Comparison of ENCODE assay signal across 12 cellular contexts in genomic region chr10:91589015-91589655, GRCh38. TPM values are rescaled to one million over a fixed set of nuclear protein-coding genes. Genes with fewer than 3 reads are reported as not detected.
DNase-seq lines count a peak whose midpoint lies in the region; ATAC-seq, FAIRE-seq and TF ChIP-seq lines count a peak whose summit lies in the region.
"Had no signal": no experiment of that assay in that cellular context is flagged by ENCODE, and none has a peak within 500 bp of the region (broad histone marks: within the 10 kb centered on the region; RNA-seq: fewer than 3 reads in every experiment).

No MANE protein-coding gene starts in this region.

- no peaks in the 10 kb centered on the region for H4K20me1 ChIP-seq in K562 (replicated peaks; ENCODE audit: control insufficient read depth, insufficient read depth, low read length)
- H4K20me1 ChIP-seq in smooth muscle cell (ENCODE audit: low read depth), result no peaks in the 10 kb centered on the region

- H3K27ac ChIP-seq in K562 (ENCODE audit: extremely low read depth, low read depth, low read length), result peak overlapping the region; percentile 67
- H3K27ac ChIP-seq in right cardiac atrium (ENCODE audit: low read length), result peak overlapping the region; percentile 96
- peak overlapping the region; percentile 91 for H3K27ac ChIP-seq in smooth muscle cell (ENCODE audit: low read depth)
- no peak overlapping the region for H3K27ac ChIP-seq in mesendoderm (ENCODE audit: low read depth, low read length)

- no peak overlapping the region for H3K18ac ChIP-seq in mesendoderm (ENCODE audit: low read length)

- peaks cover 23 to 59% of the 10 kb centered on the region in 2 experiments for H3K4me1 ChIP-seq in K562 (replicated peaks in 1 of 2; ENCODE audit: control insufficient read depth in 2 of 2, insufficient read depth in 2 of 2, low read length in 2 of 2)
- H3K4me1 ChIP-seq in right cardiac atrium (ENCODE audit: control insufficient read depth, insufficient read depth, low read length), result peaks cover 20% of the 10 kb centered on the region
- peaks cover 10% of the 10 kb centered on the region for H3K4me1 ChIP-seq in smooth muscle cell (ENCODE audit: low read depth)
- H3K4me1 ChIP-seq in mesendoderm (ENCODE audit: control insufficient read depth, low read depth, low read length), result no peaks in the 10 kb centered on the region

- no peak overlapping the region for H2AK5ac ChIP-seq in mesendoderm (ENCODE audit: low read length)

- H3K79me2 ChIP-seq in K562 (ENCODE audit: control insufficient read depth, insufficient read depth, low read length) (no peaks in the 10 kb centered on the region), smooth muscle cell (ENCODE audit: low read depth) (no peaks in the 10 kb centered on the region), mesendoderm (ENCODE audit: control insufficient read depth, insufficient read depth, low read length) (no peaks in the 10 kb centered on the region)

- H2BK5ac ChIP-seq in mesendoderm (ENCODE audit: low read length), result no peak overlapping the region

- no peak overlapping the region for H4K5ac ChIP-seq in mesendoderm (ENCODE audit: low read length)

- H3K79me1 ChIP-seq in mesendoderm (ENCODE audit: low read length), result no peaks in the 10 kb centered on the region

- no peak overlapping the region for H3K56ac ChIP-seq in mesendoderm (ENCODE audit: low read length)

- H4K8ac ChIP-seq in mesendoderm (ENCODE audit: low read depth, low read length), result no peak overlapping the region

- peaks cover 31% of the 10 kb centered on the region for H3F3A ChIP-seq in smooth muscle cell (ENCODE audit: low read depth)

- no peak overlapping the region for H2BK120ac ChIP-seq in mesendoderm (ENCODE audit: low read depth, low read length)

- CTCF ChIA-PET in HEK293T (lab: Yijun Ruan, JAX) (interaction anchor here (0.7 to 1.4 kb wide), 2 partner anchors 37 to 228 kb away, joined by 3 to 8 read pairs; no protein-coding TSS in a partner anchor), K562 (lab: Yijun Ruan, JAX; ENCODE audit: low intra/inter-chr PET ratio) (interaction anchor here (0.7 kb wide), 1 partner anchor 37 kb away, joined by 3 read pairs; no protein-coding TSS in a partner anchor)

- H3K4ac ChIP-seq in mesendoderm (ENCODE audit: low read depth, low read length), result no peak overlapping the region

- BruUV-seq in K562 (replicated peaks; lab: Mats Ljungman, UMichigan), result no TSS peak

- 42% methylated on average over 6 of the region's 6 CpGs for WGBS in K562 (ENCODE audit: insufficient coverage, low coverage, missing lambda C conversion rate)
- 38% methylated on average over 6 of the region's 6 CpGs for WGBS in right cardiac atrium
- WGBS in smooth muscle cell (ENCODE audit: low lambda C conversion rate), result 33% methylated on average over 6 of the region's 6 CpGs
- WGBS in mesendoderm (ENCODE audit: extremely low coverage, insufficient coverage, low lambda C conversion rate), result no CpG with 5 or more reads among the region's 6 CpGs

- no peak for TF ChIP-seq POLR2A in K562 (conservative IDR thresholded peaks at IDR 0.05)

- H3K4me2 ChIP-seq in K562 (ENCODE audit: insufficient read depth, low read length) (peak overlapping the region; percentile 41), smooth muscle cell (peak overlapping the region; percentile 78), mesendoderm (ENCODE audit: low read length) (no peak overlapping the region)

- no peak overlapping the region for H2BK15ac ChIP-seq in mesendoderm (replicated peaks; ENCODE audit: low read depth)

- ATAC-seq in K562 (peak; percentile 15; the same call in 1 of the 3 replicates), right cardiac atrium (peak; percentile 71 to 72), HG03439 (IDR thresholded peaks at IDR 0.05; ENCODE audit: unreplicated experiment) (no peak), GM18511 (IDR thresholded peaks at IDR 0.05; ENCODE audit: unreplicated experiment) (no peak)
- ATAC-seq: activated CD8-positive, alpha-beta T cell treated with anti-CD3 and anti-CD28 coated beads for 36 hours had no signal

- H3K27me3 ChIP-seq in K562 (ENCODE audit: control insufficient read depth in 2 of 2, insufficient read depth in 2 of 2, low read length in 2 of 2), result no peaks in the 10 kb centered on the region
- H3K27me3 ChIP-seq in right cardiac atrium (ENCODE audit: control insufficient read depth, insufficient read depth), result no peaks in the 10 kb centered on the region
- no peaks in the 10 kb centered on the region for H3K27me3 ChIP-seq in smooth muscle cell (ENCODE audit: low read depth)
- H3K27me3 ChIP-seq in mesendoderm (ENCODE audit: insufficient read depth, low read length, poor library complexity), result no peaks in the 10 kb centered on the region

- no peak for TF ChIP-seq EP300 in K562 (IDR thresholded peaks at IDR 0.05; ENCODE audit: low read length)

- intact Hi-C loops in K562 (cut with micrococcal nuclease), result loop anchor here (5.0 kb wide), 1 partner anchor 37 kb away; no protein-coding TSS in a partner anchor
- intact Hi-C loops in right cardiac atrium (cut with DNase I), result loop anchor here in 1 of 4 donors (5.0 kb wide), 1 partner anchor 43 kb away; the partner anchor contains the start of gene PPP1R3C

- POLR2A ChIA-PET in HEK293T (lab: Yijun Ruan, JAX) (interaction anchor here (0.7 to 0.9 kb wide), 2 partner anchors 20 to 1259 kb away, joined by 3 read pairs; no protein-coding TSS in a partner anchor), K562 (lab: Yijun Ruan, JAX) (interaction anchor here (1.0 to 1.3 kb wide), 2 partner anchors 8 to 19 kb away, joined by 3 read pairs; no protein-coding TSS in a partner anchor)

- no peak for TF ChIP-seq RAD21 in K562 (CRISPR knock-in tag; conservative IDR thresholded peaks at IDR 0.05 in 1 of 2, IDR thresholded peaks at IDR 0.05 in 1 of 2)

- FAIRE-seq in K562 (lab: Jason Lieb, UNC), result peak; percentile 60
- FAIRE-seq: bronchial epithelial cell, H1 had no signal

- H3K9me3 ChIP-seq in K562 (replicated peaks; ENCODE audit: control insufficient read depth, insufficient read depth, low read depth, low read length), result no peaks in the 10 kb centered on the region
- no peaks in the 10 kb centered on the region for H3K9me3 ChIP-seq in right cardiac atrium (ENCODE audit: control insufficient read depth, low read length)
- H3K9me3 ChIP-seq in smooth muscle cell (replicated peaks; ENCODE audit: low read depth), result no peaks in the 10 kb centered on the region

- DNase-seq in HEK293T (ENCODE audit: extremely low spot score) (no peak), K562 (ENCODE audit: extremely low read depth in 1 of 4, low spot score in 3 of 4) (no peak), right cardiac atrium (peak; percentile 42 to 69 (median 59)), smooth muscle cell (lab: John Stamatoyannopoulos, UW; ENCODE audit: unreplicated experiment) (no peak), mesendoderm (no peak), midbrain (lab: John Stamatoyannopoulos, UW) (no peak)
- DNase-seq: activated CD8-positive, alpha-beta T cell treated with anti-CD3 and anti-CD28 coated beads for 36 hours; NCI-H2171 had no signal

- H3K9ac ChIP-seq in K562 (ENCODE audit: insufficient read depth in 1 of 2, low read depth in 2 of 2, low read length in 2 of 2) (no peak overlapping the region), smooth muscle cell (ENCODE audit: low read depth) (peak overlapping the region; percentile 41), mesendoderm (ENCODE audit: low read length) (no peak overlapping the region)

- H3K9me1 ChIP-seq in K562 (ENCODE audit: control insufficient read depth, insufficient read depth, low read length), result no peaks in the 10 kb centered on the region

- H3K4me3 ChIP-seq in K562 (no peak overlapping the region), right cardiac atrium (ENCODE audit: low read length) (no peak overlapping the region), smooth muscle cell (no peak overlapping the region), mesendoderm (ENCODE audit: low read length) (no peak overlapping the region)

- H2AFZ ChIP-seq in K562 (ENCODE audit: low read depth, low read length) (peak overlapping the region; percentile 80), smooth muscle cell (ENCODE audit: low read depth) (no peak overlapping the region)

- no peak for TF ChIP-seq CTCF in K562 (IDR thresholded peaks at IDR 0.05 in 2 of 3, conservative IDR thresholded peaks at IDR 0.05 in 1 of 3; ENCODE audit: insufficient read depth in 2 of 3, low read depth in 1 of 3, low read length in 3 of 3)
- no peak for TF ChIP-seq CTCF in smooth muscle cell (IDR thresholded peaks at IDR 0.05; ENCODE audit: borderline replicate concordance, insufficient read depth, poor library complexity, severe bottlenecking)

- no peak overlapping the region for H3K23ac ChIP-seq in mesendoderm (ENCODE audit: low read length)

- in situ Hi-C loops in K562 (cut with MboI), result no loop called here

- H3K36me3 ChIP-seq in K562 (ENCODE audit: control insufficient read depth, insufficient read depth, low read length) (no peaks in the 10 kb centered on the region), smooth muscle cell (ENCODE audit: low read depth) (no peaks in the 10 kb centered on the region), mesendoderm (ENCODE audit: control insufficient read depth, insufficient read depth, low read length) (no peaks in the 10 kb centered on the region)

TF ChIP-seq in K562, 482 proteins besides CTCF, POLR2A, EP300 and RAD21 (continues in another document):
- TF ChIP-seq CCAR2 (IDR thresholded peaks at IDR 0.05; ENCODE audit: low read depth, low read length), result no peak

RNA-seq across cellular contexts. Expression of gene PPP1R3C, which starts 43.7 kb away (rescaled TPM):
- total RNA-seq in K562 (2011; cell fraction: chromatin; rRNA removed; ENCODE audit: low replicate concordance), result not detected in 2 replicates
- 0.26 TPM in 1 of 2 replicates, not detected in the other for total RNA-seq in K562 (2011; cell fraction: nucleolus; rRNA removed)
- 0.15 TPM in 1 of 2 replicates, not detected in the other for total RNA-seq in K562 (2011; cell fraction: nucleoplasm; rRNA removed)
- total RNA-seq in K562 (2014; rRNA removed) (0.08 TPM in 1 of 2 replicates, not detected in the other), K562 (2014; rRNA removed; fragmentation: Illumina TruSeq; extraction: Trizol) (0.10 and 0.11 TPM in 2 replicates), K562 (2015; rRNA removed; fragmentation: Illumina TruSeq; extraction: Trizol) (not detected in 2 replicates), K562 (2021) (0.24 TPM in 1 of 2 replicates, not detected in the other), right cardiac atrium (100 to 1,000 TPM; 162 to 222 (median 203) TPM), smooth muscle cell (31.6 and 42.1 TPM in 2 replicates)
- polyA plus RNA-seq in K562 (2011; rRNA removed) (0.06 and 4.5 TPM in 2 replicates), K562 (2014; fragmentation: Illumina TruSeq; extraction: Trizol) (0.10 TPM in 2 replicates), K562 (2014; fragmentation: Nextera tagmentation; extraction: Ambion mirVana) (under 1 TPM; 0.13 to 0.14 TPM), K562 (2014; rRNA removed) (0.07 TPM in 1 of 2 replicates, not detected in the other), right cardiac atrium (146 TPM), smooth muscle cell (14.4 and 18.2 TPM in 2 replicates)
- 3.0 TPM in 1 of 2 replicates, not detected in the other for polyA plus RNA-seq in K562 (2011; cell fraction: cytosol; rRNA removed)
- polyA plus RNA-seq in K562 (2011; cell fraction: nucleus; rRNA removed), result 0.14 and 4.2 TPM in 2 replicates
- 0.12 and 0.69 TPM in 2 replicates for polyA plus RNA-seq in K562 (2012)
- polyA minus RNA-seq in K562 (2011; rRNA and poly(A)+ RNA removed), result 7.1 TPM in 1 of 2 replicates, not detected in the other
- polyA minus RNA-seq in K562 (2011; cell fraction: cytosol; rRNA and poly(A)+ RNA removed), result 2.0 TPM in 1 of 2 replicates, not detected in the other
- 0.27 and 10.4 TPM in 2 replicates for polyA minus RNA-seq in K562 (2011; cell fraction: nucleus; rRNA and poly(A)+ RNA removed)
- polyA plus RNA-seq in mesendoderm (2013, experiment 1 of 2), result 0.42 TPM
- polyA plus RNA-seq in mesendoderm (2013, experiment 2 of 2), result 0.49 TPM

Comparison
In these comparisons a context has a peak if more than half of its experiments do, and no peak if none do; other contexts are left out.
1. DNase-seq: peak in right cardiac atrium (3 of 3); none in HEK293T (single experiment), K562 (0 of 4), smooth muscle cell (single experiment), mesendoderm (single experiment) and midbrain (single experiment).
2. ATAC-seq: peak in K562 (single experiment) and right cardiac atrium (2 of 2); none in HG03439 (single experiment) and GM18511 (single experiment).
3. RNA of gene PPP1R3C, which starts 43.7 kb away (total RNA-seq): 162 to 222 TPM in right cardiac atrium and 31.6 to 42.1 TPM in smooth muscle cell; 0.08 to 0.26 TPM in K562; every median in the first group is over 10 times any median in the second.